Comparison of ENCODE assay signal across 23 cellular contexts in the genomic region with DNA sequence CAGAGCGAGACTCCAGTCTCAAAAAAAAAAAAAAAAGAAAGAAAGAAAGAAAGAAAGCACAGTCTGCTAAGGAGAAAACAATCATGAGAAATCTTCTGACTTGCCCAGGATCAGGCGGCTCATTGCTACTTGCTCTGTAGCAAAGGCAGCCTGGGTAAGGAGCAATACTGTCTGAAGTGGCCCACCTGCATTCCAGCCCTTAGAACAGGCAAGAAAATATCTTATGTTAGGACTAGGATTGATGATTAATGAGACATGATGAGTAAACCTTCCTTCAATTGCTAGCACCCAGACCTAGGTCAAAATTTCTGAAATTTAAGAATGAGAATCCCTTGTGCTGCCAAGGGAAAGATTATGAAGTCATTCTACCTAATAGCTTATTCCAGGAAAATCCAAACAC.
"Had no signal": no experiment of that assay in that cellular context is flagged by ENCODE, and none has a peak within 500 bp of the region (broad histone marks: within the 10 kb centered on the region; RNA-seq: fewer than 3 reads in every experiment).

No MANE protein-coding gene starts in this region.

- FAIRE-seq: small intestine had no signal

- H3K4me2 ChIP-seq: neural progenitor cell had no signal

- H3K9me3 ChIP-seq: esophagus muscularis mucosa, heart right ventricle, right lobe of liver, stomach, thyroid gland, upper lobe of left lung, uterus had no signal

- H3K4me1 ChIP-seq: esophagus muscularis mucosa, heart right ventricle, neural progenitor cell, parathyroid adenoma, right lobe of liver, stomach, thyroid gland, upper lobe of left lung, uterus had no signal

- H3K36me3 ChIP-seq: esophagus muscularis mucosa, heart right ventricle, neural progenitor cell, right lobe of liver, stomach, thyroid gland, upper lobe of left lung, uterus had no signal

- H3K9ac ChIP-seq: neural progenitor cell, parathyroid adenoma had no signal

- H3K27ac ChIP-seq: esophagus muscularis mucosa, heart right ventricle, neural progenitor cell, parathyroid adenoma, right lobe of liver, stomach, thyroid gland, upper lobe of left lung, uterus had no signal

- H3K79me2 ChIP-seq: parathyroid adenoma had no signal

- H2AFZ ChIP-seq: neural progenitor cell, parathyroid adenoma had no signal

- H3K4me3 ChIP-seq: esophagus muscularis mucosa, heart right ventricle, neural progenitor cell, right lobe of liver, stomach, thyroid gland, upper lobe of left lung, uterus had no signal

- DNase-seq: cerebellar nuclear complex; cortex of kidney; foreskin melanocyte; glutamatergic neuron; heart right ventricle; hippocampal formation; immature natural killer cell; islet precursor cell; mesenchymal stem cell; naive thymus-derived CD4-positive, alpha-beta T cell; right lobe of liver; small intestine; stimulated activated CD4-positive, alpha-beta T cell treated with anti-CD3 and anti-CD28 coated beads, Interleukin-12 subunit alpha, Interleukin-12 subunit beta, amount 100 ng/mL, for 4 hours; stimulated activated CD4-positive, alpha-beta T cell treated with anti-CD3 and anti-CD28 coated beads, Interleukin-1b, Interleukin-23, amount 100 ng/mL, for 48 hours; stimulated activated CD4-positive, alpha-beta T cell treated with anti-CD3 and anti-CD28 coated beads, Interleukin-4, amount 100 ng/mL, for 24 hours; stimulated activated naive CD4-positive, alpha-beta T cell treated with Interleukin-2 at 50 U/mL for 16 hours; stomach; thyroid gland; uterus had no signal

- H3K27me3 ChIP-seq: esophagus muscularis mucosa, neural progenitor cell, stomach, thyroid gland, upper lobe of left lung, uterus had no signal
